ENCODE assay signal across 11 cellular contexts in genomic region chr17:82329683-82330321, GRCh38. TPM values are rescaled to one million over a fixed set of nuclear protein-coding genes. Genes with fewer than 3 reads are reported as not detected.
DNase-seq lines count a peak whose midpoint lies in the region; ATAC-seq and TF ChIP-seq lines count a peak whose summit lies in the region.
"Had no signal": no experiment of that assay in that cellular context is flagged by ENCODE, and none has a peak within 500 bp of the region (broad histone marks: within the 10 kb centered on the region; RNA-seq: fewer than 3 reads in every experiment).

No MANE protein-coding gene starts in this region.

- H3K79me2 ChIP-seq in OCI-LY3 (ENCODE audit: low read length) (no peaks in the 10 kb centered on the region), fibroblast of lung (ENCODE audit: control insufficient read depth, insufficient read depth, low read length) (no peaks in the 10 kb centered on the region), H9 (ENCODE audit: insufficient read depth, low read length) (no peaks in the 10 kb centered on the region)

- H2BK12ac ChIP-seq in H9 (ENCODE audit: insufficient read length, low read depth, low read length) = no peak overlapping the region

- no peak overlapping the region for H2BK5ac ChIP-seq in H9 (ENCODE audit: insufficient read length, low read length)

- H3K9me3 ChIP-seq in BLaER1 (no peaks in the 10 kb centered on the region), OCI-LY3 (ENCODE audit: insufficient read depth, low read length) (no peaks in the 10 kb centered on the region), fibroblast of lung (ENCODE audit: control insufficient read depth, insufficient read depth, low read depth, low read length) (no peaks in the 10 kb centered on the region), H9 (ENCODE audit: control insufficient read depth, low read depth, low read length) (no peaks in the 10 kb centered on the region)

- no peak overlapping the region for H2BK120ac ChIP-seq in H9 (ENCODE audit: low read depth, low read length, poor library complexity, severe bottlenecking)

- no peak overlapping the region for H3K18ac ChIP-seq in H9 (ENCODE audit: insufficient read length, low read depth, low read length)

- H3K9me3 Mint-ChIP-seq in nephron (no peaks in the 10 kb centered on the region), H9 (no peaks in the 10 kb centered on the region)
- H3K9me3 Mint-ChIP-seq in activated naive CD8-positive, alpha-beta T cell treated with anti-CD3 and anti-CD28 coated beads, Interleukin-2, amount 50 U/mL, for 24 hours = no peaks in the 10 kb centered on the region
- H3K9me3 Mint-ChIP-seq in T-helper 2 cell treated with Interferon-gamma antibody and Interleukin-4, amounts not matched to agents 5 μg/mL and 100 μg/mL, for 36 hours = no peaks in the 10 kb centered on the region
- H3K9me3 Mint-ChIP-seq: CD8-positive, alpha-beta T cell had no signal

- no peak overlapping the region for H2AK5ac ChIP-seq in H9 (ENCODE audit: insufficient read length, low read length)

- TF ChIP-seq CTCF in OCI-LY3 (IDR thresholded peaks at IDR 0.05; ENCODE audit: low read depth, low read length) (no peak), fibroblast of lung (conservative IDR thresholded peaks at IDR 0.05 in 1 of 2, IDR thresholded peaks at IDR 0.05 in 1 of 2; ENCODE audit: low read depth in 1 of 2, low read length in 2 of 2) (no peak), nephron (IDR thresholded peaks at IDR 0.05; ENCODE audit: unreplicated experiment in 3 of 3) (no peak), H9 (conservative IDR thresholded peaks at IDR 0.05) (no peak)

- H3K4me1 Mint-ChIP-seq in nephron (peaks cover 23% of the 10 kb centered on the region), H9 (peaks cover 16 to 37% of the 10 kb centered on the region in 2 experiments)
- peaks cover 21% of the 10 kb centered on the region for H3K4me1 Mint-ChIP-seq in activated naive CD8-positive, alpha-beta T cell treated with anti-CD3 and anti-CD28 coated beads, Interleukin-2, amount 50 U/mL, for 24 hours
- peaks cover 7% of the 10 kb centered on the region for H3K4me1 Mint-ChIP-seq in T-helper 2 cell treated with Interferon-gamma antibody and Interleukin-4, amounts not matched to agents 5 μg/mL and 100 μg/mL, for 36 hours (ENCODE audit: low read depth)

- peaks cover 38% of the 10 kb centered on the region for H3K27me3 Mint-ChIP-seq in nephron (ENCODE audit: low read depth)
- peaks cover 8% of the 10 kb centered on the region for H3K27me3 Mint-ChIP-seq in activated naive CD8-positive, alpha-beta T cell treated with anti-CD3 and anti-CD28 coated beads, Interleukin-2, amount 50 U/mL, for 24 hours
- peaks cover 68% of the 10 kb centered on the region for H3K27me3 Mint-ChIP-seq in H9 (ENCODE audit: low read depth)
- peaks cover 12% of the 10 kb centered on the region for H3K27me3 Mint-ChIP-seq in T-helper 2 cell treated with Interferon-gamma antibody and Interleukin-4, amounts not matched to agents 5 μg/mL and 100 μg/mL, for 36 hours (ENCODE audit: low read depth)

- no peak overlapping the region for H4K8ac ChIP-seq in H9 (replicated peaks; ENCODE audit: insufficient read length, low read depth, low read length)

- no peak overlapping the region for H2BK15ac ChIP-seq in H9 (ENCODE audit: low read depth, low read length)

- no peaks in the 10 kb centered on the region for H3K23me2 ChIP-seq in H9 (ENCODE audit: insufficient read length, low read depth, low read length, poor library complexity, severe bottlenecking)

- WGBS in H9 (ENCODE audit: extremely low coverage, insufficient read length, low lambda C conversion rate) = no CpG with 5 or more reads among the region's 19 CpGs

- H3K27ac ChIP-seq in BLaER1 (no peak overlapping the region), OCI-LY3 (ENCODE audit: low read length) (no peak overlapping the region), fibroblast of lung (ENCODE audit: insufficient read depth, low read length) (no peak overlapping the region), H9 (ENCODE audit: insufficient read length, low read depth, low read length) (no peak overlapping the region)

- no peaks in the 10 kb centered on the region for H3K79me1 ChIP-seq in H9 (ENCODE audit: insufficient read depth, low read depth, low read length, poor library complexity, severe bottlenecking)

- H3K27me3 ChIP-seq in BLaER1 = peaks cover 60% of the 10 kb centered on the region
- H3K27me3 ChIP-seq in OCI-LY3 (ENCODE audit: low read depth, low read length) = peaks cover 28% of the 10 kb centered on the region
- H3K27me3 ChIP-seq in fibroblast of lung (ENCODE audit: control insufficient read depth, insufficient read depth, low read length) = no peaks in the 10 kb centered on the region
- H3K27me3 ChIP-seq in H9 (ENCODE audit: insufficient read depth, low read length) = peaks cover 7% of the 10 kb centered on the region; the same call in 1 of the 2 replicates

- H2AFZ ChIP-seq in OCI-LY3 (ENCODE audit: low read depth, low read length) (no peak overlapping the region), fibroblast of lung (ENCODE audit: low read length) (no peak overlapping the region), H9 (ENCODE audit: low read length) (no peak overlapping the region)

- H3K4ac ChIP-seq in H9 (ENCODE audit: low read depth, low read length) = no peak overlapping the region

- no peak overlapping the region for H3K14ac ChIP-seq in H9 (ENCODE audit: insufficient read depth, low read length)

- H4K20me1 ChIP-seq in BLaER1 (peaks cover 32% of the 10 kb centered on the region), OCI-LY3 (ENCODE audit: insufficient read depth, low read length) (no peaks in the 10 kb centered on the region), fibroblast of lung (ENCODE audit: control insufficient read depth, extremely low read depth, insufficient read depth, low read length) (no peaks in the 10 kb centered on the region), H9 (ENCODE audit: control insufficient read depth, insufficient read depth, insufficient read length) (no peaks in the 10 kb centered on the region)

- H3K27ac Mint-ChIP-seq in nephron (peak overlapping the region in 2 of 3 experiments; percentile 65 to 75), H9 (no peak overlapping the region)
- no peak overlapping the region for H3K27ac Mint-ChIP-seq in activated naive CD8-positive, alpha-beta T cell treated with anti-CD3 and anti-CD28 coated beads, Interleukin-2, amount 50 U/mL, for 24 hours
- no peak overlapping the region for H3K27ac Mint-ChIP-seq in T-helper 2 cell treated with Interferon-gamma antibody and Interleukin-4, amounts not matched to agents 5 μg/mL and 100 μg/mL, for 36 hours
- H3K27ac Mint-ChIP-seq: CD8-positive, alpha-beta T cell had no signal

- H3K4me3 ChIP-seq in BLaER1 = peak overlapping the region; percentile 31; the same call in 1 of the 2 replicates
- H3K4me3 ChIP-seq in OCI-LY3 (ENCODE audit: low read length) = no peak overlapping the region
- no peak overlapping the region for H3K4me3 ChIP-seq in fibroblast of lung (replicated peaks in 1 of 4; ENCODE audit: control extremely low read depth in 1 of 4, insufficient read depth in 1 of 4, low read depth in 3 of 4, low read length in 4 of 4)

- no peak for ATAC-seq in activated naive CD8-positive, alpha-beta T cell treated with anti-CD3 and anti-CD28 coated beads, Interleukin-2, amount 50 U/mL, for 24 hours
- no peak for ATAC-seq in GM19397 (IDR thresholded peaks at IDR 0.05; ENCODE audit: unreplicated experiment)
- ATAC-seq: CD8-positive, alpha-beta T cell had no signal

- no peak overlapping the region for H3K4me3 Mint-ChIP-seq in nephron
- no peak overlapping the region for H3K4me3 Mint-ChIP-seq in activated naive CD8-positive, alpha-beta T cell treated with anti-CD3 and anti-CD28 coated beads, Interleukin-2, amount 50 U/mL, for 24 hours
- no peak overlapping the region for H3K4me3 Mint-ChIP-seq in H9
- H3K4me3 Mint-ChIP-seq in T-helper 2 cell treated with Interferon-gamma antibody and Interleukin-4, amounts not matched to agents 5 μg/mL and 100 μg/mL, for 36 hours = no peak overlapping the region
- H3K4me3 Mint-ChIP-seq: CD8-positive, alpha-beta T cell had no signal

- no peak overlapping the region for H3K56ac ChIP-seq in H9 (ENCODE audit: insufficient read length, low read depth, low read length)

- no peak overlapping the region for H3T11ph ChIP-seq in H9 (ENCODE audit: low read length)

- no peak overlapping the region for H2BK20ac ChIP-seq in H9 (ENCODE audit: low read depth, low read length, poor library complexity, severe bottlenecking)

- H3K23ac ChIP-seq in H9 (ENCODE audit: insufficient read length, low read depth, low read length) = no peak overlapping the region

- peak overlapping the region; percentile 38; the same call in 1 of the 2 replicates for H3K9ac ChIP-seq in BLaER1
- H3K9ac ChIP-seq in OCI-LY3 (ENCODE audit: low read length) = no peak overlapping the region
- H3K9ac ChIP-seq in fibroblast of lung (ENCODE audit: insufficient read depth, low read length) = no peak overlapping the region
- H3K9ac ChIP-seq in H9 (ENCODE audit: extremely low read depth, insufficient read length, low read length) = no peak overlapping the region

- H3K36me3 ChIP-seq in BLaER1 (no peaks in the 10 kb centered on the region), OCI-LY3 (replicated peaks; ENCODE audit: low read depth, low read length) (no peaks in the 10 kb centered on the region), fibroblast of lung (ENCODE audit: control insufficient read depth, insufficient read depth, low read length) (no peaks in the 10 kb centered on the region)

- H3K36me3 Mint-ChIP-seq in nephron (ENCODE audit: low read depth) (no peaks in the 10 kb centered on the region), H9 (ENCODE audit: insufficient read depth in 1 of 3, low read depth in 3 of 3) (no peaks in the 10 kb centered on the region)
- H3K36me3 Mint-ChIP-seq in activated naive CD8-positive, alpha-beta T cell treated with anti-CD3 and anti-CD28 coated beads, Interleukin-2, amount 50 U/mL, for 24 hours (ENCODE audit: low read depth) = no peaks in the 10 kb centered on the region
- H3K36me3 Mint-ChIP-seq in T-helper 2 cell treated with Interferon-gamma antibody and Interleukin-4, amounts not matched to agents 5 μg/mL and 100 μg/mL, for 36 hours (ENCODE audit: low read depth) = no peaks in the 10 kb centered on the region

- H4K91ac ChIP-seq in H9 (ENCODE audit: insufficient read length, low read depth, low read length) = no peak overlapping the region

- H4K5ac ChIP-seq in H9 (ENCODE audit: insufficient read length, low read depth, low read length) = no peak overlapping the region

- no peak for DNase-seq in fibroblast of lung (ENCODE audit: low read depth in 2 of 2)
- no peak for DNase-seq in activated naive CD8-positive, alpha-beta T cell treated with anti-CD3 and anti-CD28 coated beads, Interleukin-2, amount 50 U/mL, for 24 hours
- DNase-seq in H9 = no peak
- no peak for DNase-seq in T-helper 2 cell treated with Interferon-gamma antibody and Interleukin-4, amounts not matched to agents 5 μg/mL and 100 μg/mL, for 36 hours (ENCODE audit: low spot score)
- DNase-seq: GOT3 had no signal

- H3K4me2 ChIP-seq in BLaER1 = peak overlapping the region; percentile 97
- peak overlapping the region; percentile 20; the same call in 1 of the 2 replicates for H3K4me2 ChIP-seq in OCI-LY3 (ENCODE audit: low read length)
- peak overlapping the region; percentile 68 for H3K4me2 ChIP-seq in fibroblast of lung (ENCODE audit: extremely low read depth, insufficient read depth, low read length)
- no peak overlapping the region for H3K4me2 ChIP-seq in H9 (ENCODE audit: insufficient read depth, insufficient read length, low read length)

- H3K4me1 ChIP-seq in BLaER1 (peaks cover 89% of the 10 kb centered on the region), OCI-LY3 (ENCODE audit: low read length) (peaks cover 24% of the 10 kb centered on the region), fibroblast of lung (ENCODE audit: control insufficient read depth, extremely low read depth, insufficient read depth, low read length) (peaks cover 21% of the 10 kb centered on the region), H9 (ENCODE audit: insufficient read depth, low read length) (peaks cover 5% of the 10 kb centered on the region; the same call in 1 of the 2 replicates)

RNA-seq across cellular contexts. Expression of gene SECTM1, which starts 3.8 kb away (rescaled TPM):
- total RNA-seq in fibroblast of lung (17.3 and 31.1 TPM in 2 replicates), H9 (2021) (0.28 and 0.70 TPM in 2 replicates)
- 17.5 and 21.0 TPM in 2 replicates for polyA plus RNA-seq in fibroblast of lung
- polyA plus RNA-seq in fibroblast of lung (2012) = 35.7 and 37.2 TPM in 2 replicates
- 80.7 and 91.7 TPM in 2 replicates for polyA minus RNA-seq in fibroblast of lung (ENCODE audit: low replicate concordance)

RNA-seq across cellular contexts. Expression of gene CD7, which starts 12.4 kb away (rescaled TPM):
- total RNA-seq in fibroblast of lung = under 0.01 and 0.17 TPM in 2 replicates
- polyA plus RNA-seq in fibroblast of lung = not detected in 2 replicates
- 0.10 TPM in 1 of 2 replicates, not detected in the other for polyA plus RNA-seq in fibroblast of lung (2012)
- polyA minus RNA-seq in fibroblast of lung (ENCODE audit: low replicate concordance) = 0.47 TPM in 1 of 2 replicates, not detected in the other
- total RNA-seq in H9 (2021) = 0.22 and 0.35 TPM in 2 replicates
- total RNA-seq: SK-MEL-5 had no signal

RNA-seq across cellular contexts. Expression of gene TEX19, which starts 29.2 kb away (rescaled TPM):
- 0.17 TPM in 1 of 2 replicates, not detected in the other for total RNA-seq in fibroblast of lung
- polyA plus RNA-seq in fibroblast of lung = 0.05 TPM in 1 of 2 replicates, not detected in the other
- not detected in 2 replicates for polyA plus RNA-seq in fibroblast of lung (2012)
- 0.93 TPM in 1 of 2 replicates, not detected in the other for polyA minus RNA-seq in fibroblast of lung (ENCODE audit: low replicate concordance)
- total RNA-seq in H9 (2021) = 1.4 and 1.5 TPM in 2 replicates
- total RNA-seq: CD8-positive, alpha-beta T cell had no signal

RNA-seq across cellular contexts. Expression of gene UTS2R, which starts 41.8 kb away (rescaled TPM):
- total RNA-seq in fibroblast of lung = not detected in 2 replicates
- polyA plus RNA-seq in fibroblast of lung = not detected in 2 replicates
- polyA plus RNA-seq in fibroblast of lung (2012) = not detected in 2 replicates
- not detected in 2 replicates for polyA minus RNA-seq in fibroblast of lung (ENCODE audit: low replicate concordance)
- total RNA-seq in H9 (2021) = 0.75 and 0.94 TPM in 2 replicates
- total RNA-seq: CD8-positive, alpha-beta T cell; SK-MEL-5 had no signal

RNA-seq across cellular contexts. Expression of gene CSNK1D, which starts 56.3 kb away (rescaled TPM):
- total RNA-seq in fibroblast of lung (41.3 and 64.9 TPM in 2 replicates), H9 (2021) (137 and 144 TPM in 2 replicates)
- polyA plus RNA-seq in fibroblast of lung = 112 and 139 TPM in 2 replicates
- 97.6 and 104 TPM in 2 replicates for polyA plus RNA-seq in fibroblast of lung (2012)
- 201 and 240 TPM in 2 replicates for polyA minus RNA-seq in fibroblast of lung (ENCODE audit: low replicate concordance)

Comparison
In these comparisons a context has a peak if more than half of its experiments do, and no peak if none do; other contexts are left out.
1. H3K27ac Mint-ChIP-seq: peak in nephron (2 of 3); none in activated naive CD8-positive, alpha-beta T cell treated with anti-CD3 and anti-CD28 coated beads, Interleukin-2, amount 50 U/mL, for 24 hours (single experiment), H9 (0 of 3) and T-helper 2 cell treated with Interferon-gamma antibody and Interleukin-4, amounts not matched to agents 5 μg/mL and 100 μg/mL, for 36 hours (single experiment).
2. RNA of gene SECTM1, which starts 3.8 kb away (total RNA-seq): 17.3 to 31.1 TPM in fibroblast of lung; 0.28 to 0.70 TPM in H9; every median in the first group is over 10 times any median in the second.